ENCODE assay signal across 18 cellular contexts in the genomic region with DNA sequence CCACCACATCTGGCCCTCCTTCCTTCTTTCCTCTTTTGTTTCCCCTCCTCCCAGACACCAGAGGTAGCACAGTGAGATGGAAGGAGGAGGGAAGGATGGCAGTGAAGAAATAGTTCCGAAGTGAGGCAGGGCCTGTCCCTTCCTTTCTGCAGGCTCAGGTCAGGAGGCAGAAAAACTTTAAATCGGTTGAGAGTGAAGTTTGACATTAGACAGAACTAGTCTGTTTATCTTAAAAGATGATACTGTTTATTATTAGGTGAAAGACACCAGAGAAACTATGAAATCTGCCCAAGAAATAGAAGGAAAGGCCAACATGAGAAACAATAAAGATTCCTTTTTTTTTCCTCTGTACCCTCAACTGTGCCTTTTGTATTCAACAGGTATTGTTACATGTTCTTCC.
DNase-seq lines count a peak whose midpoint lies in the region; ATAC-seq, FAIRE-seq and TF ChIP-seq lines count a peak whose summit lies in the region.
"Had no signal": no experiment of that assay in that cellular context is flagged by ENCODE, and none has a peak within 500 bp of the region (broad histone marks: within the 10 kb centered on the region; RNA-seq: fewer than 3 reads in every experiment).

No MANE protein-coding gene starts in this region.

- CTCF ChIA-PET in HEK293 (lab: Yijun Ruan, JAX), result no interaction called here

- H3K4me1 Mint-ChIP-seq in astrocyte (ENCODE audit: low read depth, unreplicated experiment) (peaks cover 27% of the 10 kb centered on the region), glutamatergic neuron (ENCODE audit: low read depth, unreplicated experiment) (no peaks in the 10 kb centered on the region)
- H3K4me1 Mint-ChIP-seq: B cell, IgD-negative memory B cell had no signal

- H3K27me3 Mint-ChIP-seq in astrocyte (ENCODE audit: low read depth, unreplicated experiment) (no peaks in the 10 kb centered on the region), glutamatergic neuron (ENCODE audit: unreplicated experiment) (no peaks in the 10 kb centered on the region)
- H3K27me3 Mint-ChIP-seq: CD4-positive, alpha-beta T cell; IgD-negative memory B cell had no signal

- H3K27me3 ChIP-seq in astrocyte (ENCODE audit: insufficient read depth, low read length) (no peaks in the 10 kb centered on the region), osteoblast (ENCODE audit: insufficient read depth, low read length) (no peaks in the 10 kb centered on the region), gastrocnemius medialis (no peaks in the 10 kb centered on the region), transverse colon (no peaks in the 10 kb centered on the region)

- intact Hi-C loops in gastrocnemius medialis (cut with DNase I; ENCODE audit: low total_unique reads) (no loop called here), transverse colon (cut with DNase I; ENCODE audit: low total_unique reads) (no loop called here)

- no peak for ATAC-seq in gastrocnemius medialis

- no peak overlapping the region for H3K27ac ChIP-seq in HEK293 (ENCODE audit: extremely low read depth, low read depth, low read length)
- H3K27ac ChIP-seq in astrocyte (ENCODE audit: low read depth, low read length), result no peak overlapping the region
- H3K27ac ChIP-seq in osteoblast (ENCODE audit: low read depth, low read length), result peak overlapping the region; percentile 43
- H3K27ac ChIP-seq in gastrocnemius medialis, result no peak overlapping the region
- H3K27ac ChIP-seq in transverse colon, result no peak overlapping the region

- H3K4me2 ChIP-seq in astrocyte (ENCODE audit: low read length) (peak overlapping the region; percentile 6), osteoblast (ENCODE audit: insufficient read depth, low read length) (no peak overlapping the region)

- WGBS in transverse colon (ENCODE audit: low coverage in 1 of 2), 2 donors, result 29 to 61% methylated on average over 1 to 2 of the region's 2 CpGs

- POLR2A ChIA-PET in HEK293 (lab: Yijun Ruan, JAX), result no interaction called here

- H3K4me3 Mint-ChIP-seq in astrocyte (ENCODE audit: unreplicated experiment) (no peak overlapping the region), glutamatergic neuron (ENCODE audit: unreplicated experiment) (no peak overlapping the region)
- H3K4me3 Mint-ChIP-seq: B cell; CD4-positive, alpha-beta T cell; IgD-negative memory B cell had no signal

- H2AFZ ChIP-seq in astrocyte (ENCODE audit: low read depth, low read length) (no peak overlapping the region), osteoblast (ENCODE audit: low read length) (no peak overlapping the region)

- in situ Hi-C loops in gastrocnemius medialis (cut with MboI; ENCODE audit: low sequenced_read_pairs in 4 of 4) (no loop called here), transverse colon (cut with MboI; ENCODE audit: low pct_ligation_motif_present in 1 of 4, low pct_unique_long_range_greater_than_20kb in 1 of 4, low sequenced_read_pairs in 3 of 4) (no loop called here)

- no peak overlapping the region for H3K4me3 ChIP-seq in HEK293 (ENCODE audit: low read depth, low read length)
- H3K4me3 ChIP-seq in astrocyte (ENCODE audit: insufficient read depth, low read depth, low read length), result no peak overlapping the region
- H3K4me3 ChIP-seq in osteoblast (ENCODE audit: insufficient read depth, low read length), result no peak overlapping the region
- H3K4me3 ChIP-seq in gastrocnemius medialis, result no peak overlapping the region
- H3K4me3 ChIP-seq in transverse colon, result no peak overlapping the region
- H3K4me3 ChIP-seq: HAP-1 had no signal

- H3K36me3 ChIP-seq in HEK293 (ENCODE audit: control insufficient read depth in 2 of 2, insufficient read depth in 1 of 2, low read length in 2 of 2) (no peaks in the 10 kb centered on the region), astrocyte (ENCODE audit: insufficient read depth, low read length) (no peaks in the 10 kb centered on the region), osteoblast (ENCODE audit: insufficient read depth, low read length) (no peaks in the 10 kb centered on the region), gastrocnemius medialis (no peaks in the 10 kb centered on the region), transverse colon (no peaks in the 10 kb centered on the region)
- H3K36me3 ChIP-seq: HAP-1 had no signal

- no peak for TF ChIP-seq EP300 in transverse colon (IDR thresholded peaks at IDR 0.05; ENCODE audit: low read depth)

- no peaks in the 10 kb centered on the region for H3K36me3 Mint-ChIP-seq in astrocyte (ENCODE audit: low read depth, unreplicated experiment)
- no peaks in the 10 kb centered on the region for H3K36me3 Mint-ChIP-seq in glutamatergic neuron (ENCODE audit: unreplicated experiment)
- H3K36me3 Mint-ChIP-seq: IgD-negative memory B cell had no signal

- H3K9me3 ChIP-seq in HEK293 (ENCODE audit: control insufficient read depth, insufficient read depth, low read depth, low read length), result no peaks in the 10 kb centered on the region
- no peaks in the 10 kb centered on the region for H3K9me3 ChIP-seq in astrocyte (ENCODE audit: insufficient read depth, low read depth, low read length)
- no peaks in the 10 kb centered on the region for H3K9me3 ChIP-seq in osteoblast (ENCODE audit: low read depth, low read length)
- H3K9me3 ChIP-seq in gastrocnemius medialis, result no peaks in the 10 kb centered on the region
- no peaks in the 10 kb centered on the region for H3K9me3 ChIP-seq in transverse colon
- H3K9me3 ChIP-seq: HAP-1 had no signal

- H4K20me1 ChIP-seq in astrocyte (ENCODE audit: insufficient read depth, low read length) (no peaks in the 10 kb centered on the region), osteoblast (ENCODE audit: insufficient read depth, low read length) (no peaks in the 10 kb centered on the region)

- peaks cover 1% of the 10 kb centered on the region for H3K9me3 Mint-ChIP-seq in astrocyte (ENCODE audit: unreplicated experiment)
- H3K9me3 Mint-ChIP-seq in glutamatergic neuron (ENCODE audit: unreplicated experiment), result no peaks in the 10 kb centered on the region
- H3K9me3 Mint-ChIP-seq: CD4-positive, alpha-beta T cell had no signal

- no peaks in the 10 kb centered on the region for H3K4me1 ChIP-seq in HEK293 (ENCODE audit: control insufficient read depth, insufficient read depth, low read length)
- H3K4me1 ChIP-seq in astrocyte (ENCODE audit: insufficient read depth, low read length), result peaks cover 27% of the 10 kb centered on the region
- H3K4me1 ChIP-seq in osteoblast (ENCODE audit: insufficient read depth, low read length), result peaks cover 49% of the 10 kb centered on the region
- no peaks in the 10 kb centered on the region for H3K4me1 ChIP-seq in gastrocnemius medialis
- H3K4me1 ChIP-seq in transverse colon, result no peaks in the 10 kb centered on the region

- H3K9ac ChIP-seq in astrocyte (ENCODE audit: low read length), result no peak overlapping the region

- DNase-seq in EH (ENCODE audit: low read depth), result peak; percentile 14
- DNase-seq in astrocyte (ENCODE audit: low read depth), result no peak
- no peak for DNase-seq in osteoblast (ENCODE audit: insufficient read length, low spot score, missing footprints)
- no peak for DNase-seq in gastrocnemius medialis
- DNase-seq in glutamatergic neuron, result no peak
- DNase-seq in amniotic stem cell (lab: John Stamatoyannopoulos, UW), result no peak
- DNase-seq in transverse colon, result no peak
- DNase-seq: C1 segment of cervical spinal cord; Calu3; CD4-positive, alpha-beta T cell; DMS 273 treated with DMSO at 0.1 percent for 48 hours; GOT3 had no signal

- TF ChIP-seq CTCF in HEK293 (tag by site-specific recombination; IDR thresholded peaks at IDR 0.05) (no peak), astrocyte (IDR thresholded peaks at IDR 0.05; ENCODE audit: insufficient read depth, low read depth, low read length) (no peak), osteoblast (IDR thresholded peaks at IDR 0.05; ENCODE audit: extremely low read depth, low read depth, low read length) (no peak), gastrocnemius medialis (IDR thresholded peaks at IDR 0.05 in 4 of 5, conservative IDR thresholded peaks at IDR 0.05 in 1 of 5) (no peak), glutamatergic neuron (IDR thresholded peaks at IDR 0.05; ENCODE audit: partially characterized antibody, unreplicated experiment) (no peak), transverse colon (IDR thresholded peaks at IDR 0.05) (no peak)

- no peaks in the 10 kb centered on the region for H3K79me2 ChIP-seq in astrocyte (ENCODE audit: insufficient read depth, low read length)
- no peaks in the 10 kb centered on the region for H3K79me2 ChIP-seq in osteoblast (ENCODE audit: insufficient read depth, low read length)

- H3K27ac Mint-ChIP-seq in astrocyte (ENCODE audit: unreplicated experiment) (peak overlapping the region; percentile 43), glutamatergic neuron (ENCODE audit: unreplicated experiment) (no peak overlapping the region)
- H3K27ac Mint-ChIP-seq: B cell; CD4-positive, alpha-beta T cell; IgD-negative memory B cell had no signal

- no peak for FAIRE-seq in astrocyte (lab: Jason Lieb, UNC)
- FAIRE-seq: G401.6, GM12891 had no signal

- no peak for TF ChIP-seq POLR2A in gastrocnemius medialis (IDR thresholded peaks at IDR 0.05)
- TF ChIP-seq POLR2A in transverse colon (IDR thresholded peaks at IDR 0.05), result no peak

TF ChIP-seq in HEK293, 187 proteins besides CTCF, POLR2A, EP300 and RAD21 (continues in another document):
- TF ChIP-seq, protein P1, sequence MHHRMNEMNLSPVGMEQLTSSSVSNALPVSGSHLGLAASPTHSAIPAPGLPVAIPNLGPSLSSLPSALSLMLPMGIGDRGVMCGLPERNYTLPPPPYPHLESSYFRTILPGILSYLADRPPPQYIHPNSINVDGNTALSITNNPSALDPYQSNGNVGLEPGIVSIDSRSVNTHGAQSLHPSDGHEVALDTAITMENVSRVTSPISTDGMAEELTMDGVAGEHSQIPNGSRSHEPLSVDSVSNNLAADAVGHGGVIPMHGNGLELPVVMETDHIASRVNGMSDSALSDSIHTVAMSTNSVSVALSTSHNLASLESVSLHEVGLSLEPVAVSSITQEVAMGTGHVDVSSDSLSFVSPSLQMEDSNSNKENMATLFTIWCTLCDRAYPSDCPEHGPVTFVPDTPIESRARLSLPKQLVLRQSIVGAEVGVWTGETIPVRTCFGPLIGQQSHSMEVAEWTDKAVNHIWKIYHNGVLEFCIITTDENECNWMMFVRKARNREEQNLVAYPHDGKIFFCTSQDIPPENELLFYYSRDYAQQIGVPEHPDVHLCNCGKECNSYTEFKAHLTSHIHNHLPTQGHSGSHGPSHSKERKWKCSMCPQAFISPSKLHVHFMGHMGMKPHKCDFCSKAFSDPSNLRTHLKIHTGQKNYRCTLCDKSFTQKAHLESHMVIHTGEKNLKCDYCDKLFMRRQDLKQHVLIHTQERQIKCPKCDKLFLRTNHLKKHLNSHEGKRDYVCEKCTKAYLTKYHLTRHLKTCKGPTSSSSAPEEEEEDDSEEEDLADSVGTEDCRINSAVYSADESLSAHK (tag by site-specific recombination; IDR thresholded peaks at IDR 0.05), result no peak
- TF ChIP-seq ZNF561 (tag by site-specific recombination; IDR thresholded peaks at IDR 0.05; ENCODE audit: borderline replicate concordance) (no peak), ZNF626 (tag by site-specific recombination; IDR thresholded peaks at IDR 0.05) (no peak)
